ENCODE assay signal across 8 cellular contexts in genomic region chr2:167863377-167863776, GRCh38.
"Had no signal": no experiment of that assay in that cellular context is flagged by ENCODE, and none has a peak within 500 bp of the region (broad histone marks: within the 10 kb centered on the region; RNA-seq: fewer than 3 reads in every experiment).

No MANE protein-coding gene starts in this region.

- H3K9me3 Mint-ChIP-seq: activated CD4-positive, alpha-beta T cell treated with anti-CD3 and anti-CD28 coated beads, Interleukin-2, amount 10 ng/mL, durations not matched to agents 24 days and 14 days; activated T-helper 1 cell treated with anti-CD3 and anti-CD28 coated beads, Interleukin-12 subunit alpha, Interleukin-12 subunit beta, Interleukin-2, Interleukin-4 antibody, amounts not matched to agents 30 ng/mL and 10 ng/mL and 1 ng/mL, durations not matched to agents 14 hours and 24 hours and 36 hours had no signal

- DNase-seq: activated CD4-positive, alpha-beta T cell treated with anti-CD3 and anti-CD28 coated beads, Interleukin-2, amount 10 ng/mL, durations not matched to agents 24 days and 14 days; activated naive CD4-positive, alpha-beta T cell treated with Interleukin-2 at 50 U/mL for 16 hours; heart right ventricle; islet precursor cell; left ventricle myocardium inferior; mesendoderm; T1000 had no signal

- H3K27ac Mint-ChIP-seq: activated CD4-positive, alpha-beta T cell treated with anti-CD3 and anti-CD28 coated beads, Interleukin-2, amount 10 ng/mL, durations not matched to agents 24 days and 14 days; activated T-helper 1 cell treated with anti-CD3 and anti-CD28 coated beads, Interleukin-12 subunit alpha, Interleukin-12 subunit beta, Interleukin-2, Interleukin-4 antibody, amounts not matched to agents 30 ng/mL and 10 ng/mL and 1 ng/mL, durations not matched to agents 14 hours and 24 hours and 36 hours had no signal

- ATAC-seq: heart right ventricle had no signal

- H3K4me3 Mint-ChIP-seq: activated CD4-positive, alpha-beta T cell treated with anti-CD3 and anti-CD28 coated beads, Interleukin-2, amount 10 ng/mL, durations not matched to agents 24 days and 14 days; activated T-helper 1 cell treated with anti-CD3 and anti-CD28 coated beads, Interleukin-12 subunit alpha, Interleukin-12 subunit beta, Interleukin-2, Interleukin-4 antibody, amounts not matched to agents 30 ng/mL and 10 ng/mL and 1 ng/mL, durations not matched to agents 14 hours and 24 hours and 36 hours had no signal
